8 cellular contexts compared by ENCODE assay signal in the genomic region with DNA sequence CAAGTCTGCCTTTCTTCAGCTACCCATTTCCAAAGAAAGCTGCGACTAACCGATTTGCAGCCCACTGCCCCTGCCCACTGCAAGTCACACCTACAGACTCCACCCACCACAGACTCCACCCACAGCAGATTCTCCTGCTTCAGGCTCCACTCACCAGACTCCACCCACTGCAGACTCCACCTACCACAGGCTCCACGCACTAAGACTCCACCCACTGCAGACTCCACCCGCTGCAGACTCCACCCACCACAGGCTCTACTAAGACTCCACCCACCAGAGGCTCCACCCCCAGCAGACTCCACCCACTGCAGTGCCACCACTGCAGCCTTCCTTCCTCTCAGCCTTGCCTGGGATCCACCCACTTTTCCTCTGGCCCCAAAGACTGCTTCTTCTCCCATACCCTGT. TPM values are rescaled to one million over a fixed set of nuclear protein-coding genes. Genes with fewer than 3 reads are reported as not detected.
DNase-seq lines count a peak whose midpoint lies in the region; ATAC-seq lines count a peak whose summit lies in the region.

No MANE protein-coding gene starts in this region.

- H3K36me3 ChIP-seq in SJCRH30: no peaks in the 10 kb centered on the region

- H3K9me3 ChIP-seq in SJCRH30 (replicated peaks): no peaks in the 10 kb centered on the region

- peaks cover 3% of the 10 kb centered on the region; the same call in 1 of the 2 replicates for H3K27me3 ChIP-seq in SJCRH30

- H3K4me1 ChIP-seq in SJCRH30: no peaks in the 10 kb centered on the region

- H3K4me3 ChIP-seq in SJCRH30: no peak overlapping the region

- intact Hi-C loops in sciatic nerve (cut with DNase I): no loop called here

- ATAC-seq in GM21576 (IDR thresholded peaks at IDR 0.05; ENCODE audit: unreplicated experiment) (peak; percentile 65), sciatic nerve (peak; percentile 59), GM21515 (IDR thresholded peaks at IDR 0.05; ENCODE audit: unreplicated experiment) (no peak)

- no peak overlapping the region for H3K27ac ChIP-seq in SJCRH30

- DNase-seq in AG20443 (ENCODE audit: low spot score) (peak; percentile 39), SJCRH30 (peak; percentile 58 to 59), ecto neural progenitor cell (ENCODE audit: low spot score) (peak; percentile 72), sciatic nerve (ENCODE audit: low spot score) (no peak), NCI-H2107 (lab: John Stamatoyannopoulos, UW) (no peak), retina (no peak)

RNA-seq across cellular contexts. Expression of a gene that starts 41.3 kb away (rescaled TPM):
- total RNA-seq in SJCRH30 (2014; rRNA removed; shearing (Covaris generic)): 0.12 and 0.20 TPM in 2 replicates
- 44.4 TPM for total RNA-seq in sciatic nerve

Comparison
In these comparisons a context has a peak if more than half of its experiments do, and no peak if none do; other contexts are left out.
1. DNase-seq: peak in AG20443 (single experiment), SJCRH30 (2 of 2) and ecto neural progenitor cell (single experiment); none in sciatic nerve (single experiment), NCI-H2107 (single experiment) and retina (single experiment).
2. RNA of a gene that starts 41.3 kb away (total RNA-seq): 44.4 TPM in sciatic nerve (single experiment); 0.12 to 0.20 TPM in SJCRH30; every median in the first group is over 10 times any median in the second.